Comparison of ENCODE assay signal across 9 cellular contexts in the genomic region with DNA sequence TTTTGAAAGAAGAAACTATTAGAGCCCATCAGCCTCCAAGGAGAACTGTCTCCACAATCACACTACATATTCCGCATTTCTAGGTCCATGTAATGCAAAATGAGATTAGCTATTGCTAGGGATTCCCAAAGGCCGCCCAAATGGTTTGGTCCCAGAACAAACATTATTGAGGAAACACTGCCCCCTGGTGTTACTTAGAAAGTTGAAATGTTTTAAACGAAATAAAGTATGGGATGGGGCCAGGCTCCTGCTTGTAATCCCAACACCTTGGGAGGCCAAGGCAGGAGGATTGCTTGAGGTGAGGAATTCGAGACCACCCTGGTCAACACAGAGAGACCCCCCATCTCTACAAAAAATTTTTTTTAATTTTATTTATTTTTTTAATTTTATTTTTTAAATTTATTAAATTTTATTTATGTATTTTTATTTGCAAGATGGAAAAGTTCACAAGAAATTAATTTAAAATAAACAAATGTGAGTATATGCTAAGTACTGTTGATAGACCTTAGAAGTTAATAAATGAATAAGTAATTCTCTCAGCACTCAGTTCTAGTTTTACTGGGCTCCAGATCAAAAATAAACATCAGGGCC. TPM values are rescaled to one million over a fixed set of nuclear protein-coding genes. Genes with fewer than 3 reads are reported as not detected.
DNase-seq lines count a peak whose midpoint lies in the region; TF ChIP-seq lines count a peak whose summit lies in the region.
"Had no signal": no experiment of that assay in that cellular context is flagged by ENCODE, and none has a peak within 500 bp of the region (broad histone marks: within the 10 kb centered on the region; RNA-seq: fewer than 3 reads in every experiment).

No MANE protein-coding gene starts in this region.

- no peak overlapping the region for H3K9ac ChIP-seq in parathyroid adenoma

- intact Hi-C loops in activated CD4-positive, alpha-beta memory T cell treated with anti-CD3 and anti-CD28 coated beads for 36 hours (cut with micrococcal nuclease), result loop anchor here (1.0 to 5.0 kb wide), 3 partner anchors 38 to 126 kb away; no protein-coding TSS in a partner anchor

- H3K36me3 ChIP-seq in H7 (replicated peaks; ENCODE audit: control insufficient read depth, insufficient read depth, low read length), result no peaks in the 10 kb centered on the region; the same call in 1 of the 2 replicates
- H3K36me3 ChIP-seq in parathyroid adenoma (ENCODE audit: control insufficient read depth, insufficient read depth, low read length), result no peaks in the 10 kb centered on the region

- H3K4me1 ChIP-seq in parathyroid adenoma, result peaks cover 2% of the 10 kb centered on the region

- no peaks in the 10 kb centered on the region for H3K9me3 Mint-ChIP-seq in activated CD4-positive, alpha-beta memory T cell treated with anti-CD3 and anti-CD28 coated beads for 36 hours

- no peak overlapping the region for H3K27ac ChIP-seq in parathyroid adenoma
- H3K27ac ChIP-seq: SJSA1 had no signal

- peaks cover 8% of the 10 kb centered on the region for H3K4me1 Mint-ChIP-seq in activated CD4-positive, alpha-beta memory T cell treated with anti-CD3 and anti-CD28 coated beads for 36 hours (ENCODE audit: low read depth)

- CTCF ChIA-PET in activated CD4-positive, alpha-beta memory T cell treated with anti-CD3 and anti-CD28 coated beads for 36 hours (lab: Charles Lee), result interaction anchor here (0.6 to 5.6 kb wide), 41 partner anchors 11 to 495 kb away, joined by 3 to 82 read pairs (median 5); a partner anchor contains a TSS

- peaks cover 16% of the 10 kb centered on the region for H3K36me3 Mint-ChIP-seq in activated CD4-positive, alpha-beta memory T cell treated with anti-CD3 and anti-CD28 coated beads for 36 hours

- no peaks in the 10 kb centered on the region for H3K9me3 ChIP-seq in parathyroid adenoma (ENCODE audit: control insufficient read depth, low read length)
- H3K9me3 ChIP-seq: SJSA1 had no signal

- POLR2A ChIA-PET in activated CD4-positive, alpha-beta memory T cell treated with anti-CD3 and anti-CD28 coated beads for 36 hours (lab: Charles Lee), result no interaction called here

- H3K4me3 Mint-ChIP-seq in activated CD4-positive, alpha-beta memory T cell treated with anti-CD3 and anti-CD28 coated beads for 36 hours, result no peak overlapping the region

- no peaks in the 10 kb centered on the region for H3K27me3 ChIP-seq in H7 (ENCODE audit: control insufficient read depth, insufficient read depth, low read length)
- H3K27me3 ChIP-seq in parathyroid adenoma (ENCODE audit: control insufficient read depth, insufficient read depth, low read length), result no peaks in the 10 kb centered on the region
- H3K27me3 ChIP-seq: SJSA1 had no signal

- TF ChIP-seq CTCF in parathyroid adenoma (IDR thresholded peaks at IDR 0.05), result peak; percentile 67

- H3K27ac Mint-ChIP-seq in activated CD4-positive, alpha-beta memory T cell treated with anti-CD3 and anti-CD28 coated beads for 36 hours, result no peak overlapping the region

- H3K4me3 ChIP-seq in H7 (ENCODE audit: insufficient read depth, low read depth, low read length), result no peak overlapping the region
- H3K4me3 ChIP-seq in parathyroid adenoma (ENCODE audit: low read depth, low read length), result no peak overlapping the region
- H3K4me3 ChIP-seq: SJSA1 had no signal

- peak; percentile 66 for DNase-seq in COLO829 (ENCODE audit: low spot score)
- peak; percentile 78 for DNase-seq in H7
- peak; percentile 47 for DNase-seq in NCI-H446 treated with DMSO at 0.1 percent for 48 hours (lab: John Stamatoyannopoulos, UW)
- DNase-seq in activated CD4-positive, alpha-beta memory T cell treated with anti-CD3 and anti-CD28 coated beads for 36 hours, result peak; percentile 31
- peak; percentile 66 for DNase-seq in germinal center (ENCODE audit: low spot score)
- no peak for DNase-seq in activated CD4-positive, CD25-positive, alpha-beta regulatory T cell treated with anti-CD3 and anti-CD28 coated beads, Interleukin-2, amount 50 U/mL, for 72 hours
- no peak for DNase-seq in islet precursor cell

- H2AFZ ChIP-seq in parathyroid adenoma, result no peak overlapping the region

- no peak overlapping the region for H3K4me2 ChIP-seq in parathyroid adenoma (ENCODE audit: low read length)

- no peaks in the 10 kb centered on the region for H3K79me2 ChIP-seq in parathyroid adenoma

- no peaks in the 10 kb centered on the region for H3K27me3 Mint-ChIP-seq in activated CD4-positive, alpha-beta memory T cell treated with anti-CD3 and anti-CD28 coated beads for 36 hours

RNA-seq across cellular contexts. Expression of a gene that starts 5.5 kb away (rescaled TPM):
- 22.0 and 22.7 TPM in 2 replicates for total RNA-seq in H7 (2014; rRNA removed; shearing (Covaris generic))
- total RNA-seq in activated CD4-positive, alpha-beta memory T cell treated with anti-CD3 and anti-CD28 coated beads for 36 hours, result 10 to 100 TPM; 17.7 to 18.6 TPM

RNA-seq across cellular contexts. Expression of a gene that starts 14.7 kb away (rescaled TPM):
- total RNA-seq in H7 (2014; rRNA removed; shearing (Covaris generic)), result not detected in 2 replicates
- 1 to 10 TPM; 1.1 to 2.3 TPM for total RNA-seq in activated CD4-positive, alpha-beta memory T cell treated with anti-CD3 and anti-CD28 coated beads for 36 hours
- total RNA-seq: SJSA1 had no signal

RNA-seq across cellular contexts. Expression of a gene that starts 21.6 kb away (rescaled TPM):
- 27.7 and 33.2 TPM in 2 replicates for total RNA-seq in H7 (2014; rRNA removed; shearing (Covaris generic))
- 10 to 100 TPM; 42.0 to 43.4 TPM for total RNA-seq in activated CD4-positive, alpha-beta memory T cell treated with anti-CD3 and anti-CD28 coated beads for 36 hours

RNA-seq across cellular contexts. Expression of a gene that starts 22.9 kb away (rescaled TPM):
- total RNA-seq in H7 (2014; rRNA removed; shearing (Covaris generic)), result 60.2 and 64.5 TPM in 2 replicates
- 10 to 100 TPM; 60.3 to 67.9 TPM for total RNA-seq in activated CD4-positive, alpha-beta memory T cell treated with anti-CD3 and anti-CD28 coated beads for 36 hours

RNA-seq across cellular contexts. Expression of a gene that starts 51.4 kb away (rescaled TPM):
- 25.3 and 29.9 TPM in 2 replicates for total RNA-seq in H7 (2014; rRNA removed; shearing (Covaris generic))
- 10 to 100 TPM; 31.9 to 34.4 TPM for total RNA-seq in activated CD4-positive, alpha-beta memory T cell treated with anti-CD3 and anti-CD28 coated beads for 36 hours

Comparison
In these comparisons a context has a peak if more than half of its experiments do, and no peak if none do; other contexts are left out.
1. DNase-seq: peak in COLO829 (single experiment), H7 (single experiment), NCI-H446 treated with DMSO at 0.1 percent for 48 hours (single experiment), activated CD4-positive, alpha-beta memory T cell treated with anti-CD3 and anti-CD28 coated beads for 36 hours (single experiment) and germinal center (single experiment); none in activated CD4-positive, CD25-positive, alpha-beta regulatory T cell treated with anti-CD3 and anti-CD28 coated beads, Interleukin-2, amount 50 U/mL, for 72 hours (single experiment) and islet precursor cell (single experiment).